ENCODE assay signal across 1 cellular context in genomic region chr3:72379500-72380187, GRCh38.
TF ChIP-seq lines count a peak whose summit lies in the region.

No MANE protein-coding gene starts in this region.

TF ChIP-seq in GM23338, 12 proteins besides CTCF, POLR2A, EP300 and RAD21 (continued from another document):
- no peak for TF ChIP-seq ZNF462 (CRISPR knock-in tag; IDR thresholded peaks at IDR 0.05)
- TF ChIP-seq EZH2phosphoT487 (IDR thresholded peaks at IDR 0.05; ENCODE audit: unreplicated experiment), result no peak
- TF ChIP-seq EZH2 (IDR thresholded peaks at IDR 0.05; ENCODE audit: low read depth, unreplicated experiment), result no peak
- TF ChIP-seq ZNF114 (CRISPR knock-in tag; IDR thresholded peaks at IDR 0.05), result no peak
- TF ChIP-seq ETS1 (IDR thresholded peaks at IDR 0.05), result no peak
- no peak for TF ChIP-seq CREB1 (CRISPR knock-in tag; IDR thresholded peaks at IDR 0.05; ENCODE audit: low read depth)
- no peak for TF ChIP-seq POLR2AphosphoS5 (IDR thresholded peaks at IDR 0.05; ENCODE audit: low read depth)
- TF ChIP-seq, protein P1, sequence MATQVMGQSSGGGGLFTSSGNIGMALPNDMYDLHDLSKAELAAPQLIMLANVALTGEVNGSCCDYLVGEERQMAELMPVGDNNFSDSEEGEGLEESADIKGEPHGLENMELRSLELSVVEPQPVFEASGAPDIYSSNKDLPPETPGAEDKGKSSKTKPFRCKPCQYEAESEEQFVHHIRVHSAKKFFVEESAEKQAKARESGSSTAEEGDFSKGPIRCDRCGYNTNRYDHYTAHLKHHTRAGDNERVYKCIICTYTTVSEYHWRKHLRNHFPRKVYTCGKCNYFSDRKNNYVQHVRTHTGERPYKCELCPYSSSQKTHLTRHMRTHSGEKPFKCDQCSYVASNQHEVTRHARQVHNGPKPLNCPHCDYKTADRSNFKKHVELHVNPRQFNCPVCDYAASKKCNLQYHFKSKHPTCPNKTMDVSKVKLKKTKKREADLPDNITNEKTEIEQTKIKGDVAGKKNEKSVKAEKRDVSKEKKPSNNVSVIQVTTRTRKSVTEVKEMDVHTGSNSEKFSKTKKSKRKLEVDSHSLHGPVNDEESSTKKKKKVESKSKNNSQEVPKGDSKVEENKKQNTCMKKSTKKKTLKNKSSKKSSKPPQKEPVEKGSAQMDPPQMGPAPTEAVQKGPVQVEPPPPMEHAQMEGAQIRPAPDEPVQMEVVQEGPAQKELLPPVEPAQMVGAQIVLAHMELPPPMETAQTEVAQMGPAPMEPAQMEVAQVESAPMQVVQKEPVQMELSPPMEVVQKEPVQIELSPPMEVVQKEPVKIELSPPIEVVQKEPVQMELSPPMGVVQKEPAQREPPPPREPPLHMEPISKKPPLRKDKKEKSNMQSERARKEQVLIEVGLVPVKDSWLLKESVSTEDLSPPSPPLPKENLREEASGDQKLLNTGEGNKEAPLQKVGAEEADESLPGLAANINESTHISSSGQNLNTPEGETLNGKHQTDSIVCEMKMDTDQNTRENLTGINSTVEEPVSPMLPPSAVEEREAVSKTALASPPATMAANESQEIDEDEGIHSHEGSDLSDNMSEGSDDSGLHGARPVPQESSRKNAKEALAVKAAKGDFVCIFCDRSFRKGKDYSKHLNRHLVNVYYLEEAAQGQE (IDR thresholded peaks at IDR 0.05; ENCODE audit: unreplicated experiment), result no peak
- TF ChIP-seq JUNB (IDR thresholded peaks at IDR 0.05; ENCODE audit: unreplicated experiment), result no peak
- TF ChIP-seq STAT1 (IDR thresholded peaks at IDR 0.05; ENCODE audit: unreplicated experiment), result no peak
- no peak for TF ChIP-seq ZNF331 (CRISPR knock-in tag; IDR thresholded peaks at IDR 0.05; ENCODE audit: low read depth)
